19 cellular contexts compared by ENCODE assay signal in genomic region chr21:45022348-45022675, GRCh38.
"Had no signal": no experiment of that assay in that cellular context is flagged by ENCODE, and none has a peak within 500 bp of the region (broad histone marks: within the 10 kb centered on the region; RNA-seq: fewer than 3 reads in every experiment).

No MANE protein-coding gene starts in this region.

- H3K36me3 ChIP-seq: tibial nerve, uterus had no signal

- H3K27ac Mint-ChIP-seq: activated CD4-positive, alpha-beta T cell treated with anti-CD3 and anti-CD28 coated beads, Interleukin-2, amount 10 ng/mL, durations not matched to agents 24 days and 14 days; activated CD8-positive, alpha-beta memory T cell treated with anti-CD3 and anti-CD28 coated beads, Interleukin-2, amount 10 ng/mL, durations not matched to agents 7 days and 5 days; activated naive CD4-positive, alpha-beta T cell treated with anti-CD3 and anti-CD28 coated beads, Interleukin-2, amount 50 U/mL, for 24 hours had no signal

- ATAC-seq: activated CD4-positive, CD25-positive, alpha-beta regulatory T cell treated with anti-CD3 and anti-CD28 coated beads, Interleukin-2, amount 50 U/mL, for 24 hours; activated CD8-positive, alpha-beta memory T cell treated with anti-CD3 and anti-CD28 coated beads, Interleukin-2, amount 10 ng/mL, durations not matched to agents 7 days and 5 days; foreskin keratinocyte; left ventricle myocardium superior had no signal

- H3K27me3 ChIP-seq: foreskin keratinocyte, tibial nerve, uterus had no signal

- DNase-seq: activated CD4-positive, alpha-beta memory T cell treated with anti-CD3 and anti-CD28 coated beads, Interleukin-2, amount 10 ng/mL, durations not matched to agents 7 days and 5 days; activated CD4-positive, alpha-beta T cell treated with anti-CD3 and anti-CD28 coated beads, Interleukin-2, amount 10 ng/mL, durations not matched to agents 24 days and 14 days; activated CD8-positive, alpha-beta memory T cell treated with anti-CD3 and anti-CD28 coated beads, Interleukin-2, amount 10 ng/mL, durations not matched to agents 7 days and 5 days; activated gamma-delta T cell treated with Interleukin-2 at 50 U/mL for 16 hours; activated T-cell treated with anti-CD3 and anti-CD28 coated beads for 4 hours; central memory CD4-positive, alpha-beta T cell; dermis blood vessel endothelial cell; effector CD8-positive, alpha-beta T cell; foreskin keratinocyte; midbrain; stimulated activated CD4-positive, alpha-beta T cell treated with anti-CD3 and anti-CD28 coated beads, Interleukin-4, amount 100 ng/mL, for 24 hours; stimulated activated naive CD4-positive, alpha-beta T cell treated with Interleukin-2 at 50 U/mL for 16 hours; T-helper 2 cell had no signal

- H3K36me3 Mint-ChIP-seq: activated CD8-positive, alpha-beta memory T cell treated with anti-CD3 and anti-CD28 coated beads, Interleukin-2, amount 10 ng/mL, durations not matched to agents 7 days and 5 days; activated naive CD4-positive, alpha-beta T cell treated with anti-CD3 and anti-CD28 coated beads, Interleukin-2, amount 50 U/mL, for 24 hours had no signal

- H3K4me3 Mint-ChIP-seq: activated CD4-positive, alpha-beta memory T cell treated with anti-CD3 and anti-CD28 coated beads, Interleukin-2, amount 10 ng/mL, durations not matched to agents 7 days and 5 days; activated CD4-positive, alpha-beta T cell treated with anti-CD3 and anti-CD28 coated beads, Interleukin-2, amount 10 ng/mL, durations not matched to agents 24 days and 14 days; activated CD8-positive, alpha-beta memory T cell treated with anti-CD3 and anti-CD28 coated beads, Interleukin-2, amount 10 ng/mL, durations not matched to agents 7 days and 5 days; activated naive CD4-positive, alpha-beta T cell treated with anti-CD3 and anti-CD28 coated beads, Interleukin-2, amount 50 U/mL, for 24 hours had no signal

- H3K4me3 ChIP-seq: tibial nerve, uterus had no signal

- H3K9me3 ChIP-seq: uterus had no signal

- H3K27ac ChIP-seq: foreskin keratinocyte, tibial nerve, uterus, VCaP had no signal
